ENCODE assay signal across 19 cellular contexts in genomic region chr3:3625461-3626271, GRCh38.
DNase-seq lines count a peak whose midpoint lies in the region; TF ChIP-seq lines count a peak whose summit lies in the region.
"Had no signal": no experiment of that assay in that cellular context is flagged by ENCODE, and none has a peak within 500 bp of the region (broad histone marks: within the 10 kb centered on the region; RNA-seq: fewer than 3 reads in every experiment).

No MANE protein-coding gene starts in this region.

- H3K36me3 ChIP-seq in mammary epithelial cell (ENCODE audit: insufficient read depth, low read length) (no peaks in the 10 kb centered on the region), breast epithelium (no peaks in the 10 kb centered on the region), mesendoderm (ENCODE audit: control insufficient read depth, insufficient read depth, low read length) (no peaks in the 10 kb centered on the region)

- no peaks in the 10 kb centered on the region for H4K20me1 ChIP-seq in mammary epithelial cell (ENCODE audit: insufficient read depth, low read length)

- WGBS in mammary epithelial cell (ENCODE audit: low coverage, missing lambda C conversion rate): 71% methylated on average over 5 of the region's 5 CpGs
- WGBS in mesendoderm (ENCODE audit: extremely low coverage, insufficient coverage, low lambda C conversion rate): no CpG with 5 or more reads among the region's 5 CpGs

- in situ Hi-C loops in mammary epithelial cell (cut with MboI; ENCODE audit: low sequenced_read_pairs in 2 of 2): no loop called here

- H3K9me3 ChIP-seq in mammary epithelial cell (replicated peaks; ENCODE audit: insufficient read depth, low read length) (no peaks in the 10 kb centered on the region), breast epithelium (peaks cover 4 to 6% of the 10 kb centered on the region in 2 donors)

- no peak overlapping the region for H2AK5ac ChIP-seq in mesendoderm (ENCODE audit: low read length)

- H2BK120ac ChIP-seq in mesendoderm (ENCODE audit: low read depth, low read length): no peak overlapping the region

- H3K4me3 ChIP-seq in mammary epithelial cell (replicated peaks in 1 of 3; ENCODE audit: insufficient read depth in 1 of 3, low read depth in 2 of 3, low read length in 3 of 3) (no peak overlapping the region), breast epithelium (no peak overlapping the region), epithelial cell of esophagus (ENCODE audit: low read length) (no peak overlapping the region), mesendoderm (ENCODE audit: low read length) (no peak overlapping the region)
- H3K4me3 ChIP-seq: K562 had no signal

- H3K4ac ChIP-seq in mesendoderm (ENCODE audit: low read depth, low read length): peak overlapping the region; percentile 55

- intact Hi-C loops in mammary epithelial cell (cut with micrococcal nuclease) (no loop called here), breast epithelium (cut with DNase I; ENCODE audit: low total_unique reads) (no loop called here)

- DNase-seq in mammary epithelial cell (peak; percentile 28), breast epithelium (ENCODE audit: low spot score in 2 of 2) (no peak), epithelial cell of esophagus (ENCODE audit: low read depth) (peak; percentile 44), mesendoderm (peak; percentile 98), NCI-H146 (lab: John Stamatoyannopoulos, UW) (no peak), glutamatergic neuron (no peak), NCI-H1694 (lab: John Stamatoyannopoulos, UW) (no peak)
- DNase-seq in activated CD4-positive, alpha-beta T cell treated with anti-CD3 and anti-CD28 coated beads for 4 hours: no peak
- DNase-seq: 8988T, GDM1, H9, NCI-H1092 treated with DMSO at 0.1 percent for 48 hours, NCI-H2081 treated with DMSO at 0.1 percent for 48 hours, NCI-H510A, NCI-H82, OCI-M1, SHP77 treated with DMSO at 0.1 percent for 48 hours had no signal

- BruUV-seq in mammary epithelial cell (replicated peaks; lab: Mats Ljungman, UMichigan): no TSS peak

- CTCF ChIA-PET in mammary epithelial cell (lab: Charles Lee; ENCODE audit: low non-redundant PET): no interaction called here

- H3K4me1 ChIP-seq in mammary epithelial cell (ENCODE audit: insufficient read depth, low read length) (no peaks in the 10 kb centered on the region), breast epithelium (no peaks in the 10 kb centered on the region), mesendoderm (ENCODE audit: control insufficient read depth, low read depth, low read length) (peaks cover 3% of the 10 kb centered on the region)

- peak overlapping the region; percentile 75 for H3K18ac ChIP-seq in mesendoderm (ENCODE audit: low read length)

- H2BK15ac ChIP-seq in mesendoderm (replicated peaks; ENCODE audit: low read depth): peak overlapping the region; percentile 58

- no peak overlapping the region for H3K27ac ChIP-seq in mammary epithelial cell (ENCODE audit: insufficient read depth, low read depth, low read length)
- H3K27ac ChIP-seq in breast epithelium: no peak overlapping the region
- H3K27ac ChIP-seq in mesendoderm (ENCODE audit: low read depth, low read length): no peak overlapping the region

- H3K79me2 ChIP-seq in mammary epithelial cell (ENCODE audit: insufficient read depth, low read length): no peaks in the 10 kb centered on the region
- H3K79me2 ChIP-seq in mesendoderm (ENCODE audit: control insufficient read depth, insufficient read depth, low read length): no peaks in the 10 kb centered on the region

- H3K9me3 Mint-ChIP-seq in glutamatergic neuron (ENCODE audit: unreplicated experiment): no peaks in the 10 kb centered on the region
- H3K9me3 Mint-ChIP-seq: H9 had no signal

- no peak overlapping the region for H3K27ac Mint-ChIP-seq in glutamatergic neuron (ENCODE audit: unreplicated experiment)
- H3K27ac Mint-ChIP-seq: CD14-positive monocyte, H9 had no signal

- H3K4me3 Mint-ChIP-seq in glutamatergic neuron (ENCODE audit: unreplicated experiment): no peak overlapping the region
- H3K4me3 Mint-ChIP-seq: CD14-positive monocyte, H9 had no signal

- no peaks in the 10 kb centered on the region for H3K36me3 Mint-ChIP-seq in glutamatergic neuron (ENCODE audit: unreplicated experiment)
- H3K36me3 Mint-ChIP-seq: CD14-positive monocyte had no signal

- no peaks in the 10 kb centered on the region for H3K79me1 ChIP-seq in mesendoderm (ENCODE audit: low read length)

- TF ChIP-seq POLR2A in breast epithelium (IDR thresholded peaks at IDR 0.05): no peak

- no peak overlapping the region for H3K4me2 ChIP-seq in mammary epithelial cell (ENCODE audit: insufficient read depth, low read depth, low read length)
- no peak overlapping the region for H3K4me2 ChIP-seq in mesendoderm (ENCODE audit: low read length)

- H3K27me3 ChIP-seq in mammary epithelial cell (ENCODE audit: insufficient read depth, low read length): no peaks in the 10 kb centered on the region
- H3K27me3 ChIP-seq in breast epithelium: no peaks in the 10 kb centered on the region
- H3K27me3 ChIP-seq in mesendoderm (ENCODE audit: insufficient read depth, low read length, poor library complexity): no peaks in the 10 kb centered on the region

- H3K23ac ChIP-seq in mesendoderm (ENCODE audit: low read length): no peak overlapping the region

- dilution Hi-C loops in mammary epithelial cell (cut with HindIII; ENCODE audit: low sequenced_read_pairs): no loop called here

- no peak overlapping the region for H2AFZ ChIP-seq in mammary epithelial cell (ENCODE audit: low read depth, low read length)

- peak overlapping the region; percentile 57 for H3K56ac ChIP-seq in mesendoderm (ENCODE audit: low read length)

- no peak overlapping the region for H3K9ac ChIP-seq in mammary epithelial cell (ENCODE audit: insufficient read depth, low read length)
- H3K9ac ChIP-seq in mesendoderm (ENCODE audit: low read length): no peak overlapping the region

- no peaks in the 10 kb centered on the region for H3K4me1 Mint-ChIP-seq in glutamatergic neuron (ENCODE audit: low read depth, unreplicated experiment)
- H3K4me1 Mint-ChIP-seq: CD14-positive monocyte, H9 had no signal

- TF ChIP-seq CTCF in mammary epithelial cell (conservative IDR thresholded peaks at IDR 0.05 in 1 of 2, IDR thresholded peaks at IDR 0.05 in 1 of 2; ENCODE audit: extremely low read depth in 1 of 2, insufficient read depth in 1 of 2, low read depth in 1 of 2, low read length in 2 of 2): no peak
- no peak for TF ChIP-seq CTCF in breast epithelium (IDR thresholded peaks at IDR 0.05)
- TF ChIP-seq CTCF in epithelial cell of esophagus (IDR thresholded peaks at IDR 0.05; ENCODE audit: insufficient read depth, low read depth, low read length, missing control alignments): no peak
- TF ChIP-seq CTCF in glutamatergic neuron (IDR thresholded peaks at IDR 0.05; ENCODE audit: partially characterized antibody, unreplicated experiment): no peak

- H3K27me3 Mint-ChIP-seq in glutamatergic neuron (ENCODE audit: unreplicated experiment): no peaks in the 10 kb centered on the region

- H4K8ac ChIP-seq in mesendoderm (ENCODE audit: low read depth, low read length): no peak overlapping the region

- H2BK5ac ChIP-seq in mesendoderm (ENCODE audit: low read length): peak overlapping the region; percentile 26

- no peak overlapping the region for H4K5ac ChIP-seq in mesendoderm (ENCODE audit: low read length)

Comparison
In these comparisons a context has a peak if more than half of its experiments do, and no peak if none do; other contexts are left out.
1. DNase-seq: peak in mammary epithelial cell (single experiment), epithelial cell of esophagus (single experiment) and mesendoderm (single experiment); none in breast epithelium (0 of 2), NCI-H146 (single experiment), activated CD4-positive, alpha-beta T cell treated with anti-CD3 and anti-CD28 coated beads for 4 hours (0 of 2), glutamatergic neuron (single experiment) and NCI-H1694 (single experiment).